30 cellular contexts compared by ENCODE assay signal in genomic region chr4:145438298-145438697, GRCh38. TPM values are rescaled to one million over a fixed set of nuclear protein-coding genes. Genes with fewer than 3 reads are reported as not detected.
"Had no signal": no experiment of that assay in that cellular context is flagged by ENCODE, and none has a peak within 500 bp of the region (broad histone marks: within the 10 kb centered on the region; RNA-seq: fewer than 3 reads in every experiment).

No MANE protein-coding gene starts in this region.

- H3K27me3 ChIP-seq: body of pancreas, colonic mucosa, gastroesophageal sphincter had no signal

- ATAC-seq: activated CD4-positive, CD25-positive, alpha-beta regulatory T cell treated with anti-CD3 and anti-CD28 coated beads, Interleukin-2, amount 50 U/mL, for 24 hours; activated CD8-positive, alpha-beta memory T cell treated with anti-CD3 and anti-CD28 coated beads, Interleukin-2, amount 10 ng/mL, durations not matched to agents 7 days and 5 days; activated CD8-positive, alpha-beta T cell treated with anti-CD3 and anti-CD28 coated beads, Interleukin-2, amount 10 ng/mL, durations not matched to agents 7 days and 5 days; activated naive CD8-positive, alpha-beta T cell treated with anti-CD3 and anti-CD28 coated beads, Interleukin-2, amount 50 U/mL, for 24 hours; body of pancreas; gastroesophageal sphincter; T-helper 17 cell had no signal

- H3K4me1 ChIP-seq: adrenal gland, body of pancreas, colonic mucosa, gastroesophageal sphincter had no signal

- H3K4me3 ChIP-seq: adrenal gland, body of pancreas, colonic mucosa, esophagus squamous epithelium, gastroesophageal sphincter had no signal

- DNase-seq: activated B cell treated with CpG ODN at 0.5 μM for 24 hours; activated CD4-positive, alpha-beta T cell treated with anti-CD3 and anti-CD28 coated beads for 48 hours; activated CD4-positive, alpha-beta T cell treated with anti-CD3 and anti-CD28 coated beads, Interleukin-2, amount 50 U/mL, for 1 hour; activated CD4-positive, alpha-beta T cell treated with anti-CD3 and anti-CD28 coated beads, Interleukin-2, amount 50 U/mL, for 48 hours; activated CD8-positive, alpha-beta memory T cell treated with anti-CD3 and anti-CD28 coated beads, Interleukin-2, amount 10 ng/mL, durations not matched to agents 7 days and 5 days; activated CD8-positive, alpha-beta memory T cell treated with anti-CD3 and anti-CD28 coated beads, Interleukin-2, amount 50 U/mL, for 4 hours; activated CD8-positive, alpha-beta T cell treated with anti-CD3 and anti-CD28 coated beads, Interleukin-2, amount 10 ng/mL, durations not matched to agents 7 days and 5 days; activated effector memory CD4-positive, alpha-beta T cell treated with anti-CD3 and anti-CD28 coated beads, Interleukin-2, amount 50 U/mL, for 16 hours; activated naive CD4-positive, alpha-beta T cell treated with anti-CD3 and anti-CD28 coated beads for 36 hours; activated naive CD8-positive, alpha-beta T cell treated with anti-CD3 and anti-CD28 coated beads for 36 hours; activated naive CD8-positive, alpha-beta T cell treated with anti-CD3 and anti-CD28 coated beads, Interleukin-2, amount 50 U/mL, for 24 hours; activated T-cell treated with anti-CD3 and anti-CD28 coated beads, Interleukin-2, amount 50 U/mL, for 1 hour; activated T-cell treated with anti-CD3 and anti-CD28 coated beads, Interleukin-2, amount 50 U/mL, for 48 hours; adrenal gland; amygdala; aorta; body of pancreas; central memory CD4-positive, alpha-beta T cell; cerebellar nuclear complex; colonic mucosa; effector CD8-positive, alpha-beta T cell; esophagus squamous epithelium; foreskin melanocyte; T-helper 1 cell; T-helper 17 cell; T1000; WERI-Rb-1 had no signal

- H3K9me3 ChIP-seq: adrenal gland, body of pancreas, colonic mucosa had no signal

- H3K27ac ChIP-seq: adrenal gland, body of pancreas, colonic mucosa, epithelial cell of prostate, esophagus squamous epithelium, gastroesophageal sphincter, WERI-Rb-1 had no signal

RNA-seq across cellular contexts. Expression of gene SMAD1, which starts 43.4 kb away (rescaled TPM):
- total RNA-seq: activated B cell treated with CpG ODN at 0.5 μM for 24 hours had no signal
